1 cellular context compared by ENCODE assay signal in genomic region chr1:160519542-160520435, GRCh38.
TF ChIP-seq lines count a peak whose summit lies in the region.

No MANE protein-coding gene starts in this region.

TF ChIP-seq in GM12878, 131 proteins besides CTCF, POLR2A, EP300 and RAD21 (continued from another document):
- 0 out of 2 replicates have a peak, but pooled peaks have one; percentile 61 for TF ChIP-seq ZNF687 (IDR thresholded peaks at IDR 0.05)
- no peak for TF ChIP-seq ZBTB33 (IDR thresholded peaks at IDR 0.05)
- no peak for TF ChIP-seq CHD2 (IDR thresholded peaks at IDR 0.05; ENCODE audit: borderline replicate concordance, low read depth, low read length)
- TF ChIP-seq NR2F1 (conservative IDR thresholded peaks at IDR 0.05) = peak; percentile 71
- TF ChIP-seq ETV6 (conservative IDR thresholded peaks at IDR 0.05 in 1 of 2, IDR thresholded peaks at IDR 0.05 in 1 of 2; ENCODE audit: borderline replicate concordance in 1 of 2, low read depth in 1 of 2) = peak in 1 of 2 experiments; percentile 48; a peak in 2 of 4 replicates
- TF ChIP-seq IKZF1 (conservative IDR thresholded peaks at IDR 0.05) = no peak; the same call in 1 of the 2 replicates
- no peak for TF ChIP-seq LARP7 (IDR thresholded peaks at IDR 0.05)
- TF ChIP-seq ZBED1 (IDR thresholded peaks at IDR 0.05; ENCODE audit: borderline replicate concordance) = no peak
